ENCODE assay signal across 10 cellular contexts in genomic region chr1:226763741-226764264, GRCh38. TPM values are rescaled to one million over a fixed set of nuclear protein-coding genes. Genes with fewer than 3 reads are reported as not detected.
A peak's percentile ranks its signal among the peaks of the same experiment; 100 is the strongest.
DNase-seq lines count a peak whose midpoint lies in the region; ATAC-seq and TF ChIP-seq lines count a peak whose summit lies in the region.
"Had no signal": no experiment of that assay in that cellular context is flagged by ENCODE, and none has a peak within 500 bp of the region (broad histone marks: within the 10 kb centered on the region; RNA-seq: fewer than 3 reads in every experiment).

No MANE protein-coding gene starts in this region.

- H3K4me3 ChIP-seq in fibroblast of mammary gland (ENCODE audit: control insufficient read depth, low read depth, low read length), result no peak overlapping the region
- H3K4me3 ChIP-seq in testis, result no peak overlapping the region
- H3K4me3 ChIP-seq: cardiac muscle cell had no signal

- CTCF ChIA-PET in activated naive CD4-positive, alpha-beta T cell treated with anti-CD3 and anti-CD28 coated beads, Interleukin-2, amount 10 ng/mL, durations not matched to agents 7 days and 5 days (lab: Charles Lee), result interaction anchor here (1.4 kb wide), 1 partner anchor 12 kb away, joined by 3 read pairs; no protein-coding TSS in a partner anchor
- CTCF ChIA-PET in T-cell (lab: Charles Lee), result no interaction called here

- peak; percentile 10 for DNase-seq in activated naive CD4-positive, alpha-beta T cell treated with Interleukin-2 at 50 U/mL for 16 hours
- no peak for DNase-seq in activated naive CD4-positive, alpha-beta T cell treated with anti-CD3 and anti-CD28 coated beads, Interleukin-2, amount 10 ng/mL, durations not matched to agents 7 days and 5 days
- DNase-seq in T-cell, result peak in 7 of 34 experiments; percentile 2 to 22 (median 5)
- peak; percentile 69 for DNase-seq in fibroblast of mammary gland (ENCODE audit: low read depth)
- no peak for DNase-seq in stimulated activated effector memory CD8-positive, alpha-beta T cell treated with anti-CD3 and anti-CD28 coated beads, Interleukin-12 subunit alpha, Interleukin-12 subunit beta, amount 100 ng/mL, for 72 hours (ENCODE audit: low spot score in 2 of 2)
- no peak for DNase-seq in NAMALWA (ENCODE audit: low spot score)
- DNase-seq in glutamatergic neuron, result no peak
- DNase-seq in testis, result no peak
- DNase-seq: DMS79 treated with DMSO at 0.1 percent for 48 hours had no signal

- H3K4me3 Mint-ChIP-seq in activated naive CD4-positive, alpha-beta T cell treated with anti-CD3 and anti-CD28 coated beads, Interleukin-2, amount 10 ng/mL, durations not matched to agents 7 days and 5 days, result no peak overlapping the region
- H3K4me3 Mint-ChIP-seq in T-cell (peak overlapping the region in 1 of 3 donors; percentile 41), glutamatergic neuron (ENCODE audit: unreplicated experiment) (no peak overlapping the region)
- no peak overlapping the region for H3K4me3 Mint-ChIP-seq in stimulated activated effector memory CD8-positive, alpha-beta T cell treated with anti-CD3 and anti-CD28 coated beads, Interleukin-12 subunit alpha, Interleukin-12 subunit beta, amount 100 ng/mL, for 72 hours

- H3K36me3 ChIP-seq in testis (ENCODE audit: low read depth, missing control alignments), result no peaks in the 10 kb centered on the region
- H3K36me3 ChIP-seq: cardiac muscle cell had no signal

- TF ChIP-seq POLR2A in testis (IDR thresholded peaks at IDR 0.05), result no peak

- intact Hi-C loops in testis (cut with DNase I; ENCODE audit: low total_unique reads), result no loop called here

- H3K27ac ChIP-seq in testis, result no peak overlapping the region
- H3K27ac ChIP-seq: cardiac muscle cell had no signal

- H3K9me3 Mint-ChIP-seq in activated naive CD4-positive, alpha-beta T cell treated with anti-CD3 and anti-CD28 coated beads, Interleukin-2, amount 10 ng/mL, durations not matched to agents 7 days and 5 days, result peaks cover 2% of the 10 kb centered on the region
- H3K9me3 Mint-ChIP-seq in T-cell (no peaks in the 10 kb centered on the region), glutamatergic neuron (ENCODE audit: unreplicated experiment) (no peaks in the 10 kb centered on the region)
- H3K9me3 Mint-ChIP-seq in stimulated activated effector memory CD8-positive, alpha-beta T cell treated with anti-CD3 and anti-CD28 coated beads, Interleukin-12 subunit alpha, Interleukin-12 subunit beta, amount 100 ng/mL, for 72 hours, result peaks cover 2% of the 10 kb centered on the region

- TF ChIP-seq CTCF in fibroblast of mammary gland (conservative IDR thresholded peaks at IDR 0.05; ENCODE audit: control insufficient read depth, insufficient read depth, low read depth, low read length) (no peak), glutamatergic neuron (IDR thresholded peaks at IDR 0.05; ENCODE audit: partially characterized antibody, unreplicated experiment) (no peak), testis (IDR thresholded peaks at IDR 0.05) (no peak)

- peaks cover 18% of the 10 kb centered on the region for H3K27me3 Mint-ChIP-seq in activated naive CD4-positive, alpha-beta T cell treated with anti-CD3 and anti-CD28 coated beads, Interleukin-2, amount 10 ng/mL, durations not matched to agents 7 days and 5 days
- no peaks in the 10 kb centered on the region for H3K27me3 Mint-ChIP-seq in T-cell
- peaks cover 5% of the 10 kb centered on the region for H3K27me3 Mint-ChIP-seq in glutamatergic neuron (ENCODE audit: unreplicated experiment)

- WGBS in testis, 2 donors, result 57 to 69% methylated on average over 5 of the region's 5 CpGs

- H3K9me3 ChIP-seq in testis, result no peaks in the 10 kb centered on the region

- no peaks in the 10 kb centered on the region for H3K4me1 ChIP-seq in testis

- POLR2A ChIA-PET in T-cell (lab: Charles Lee), result interaction anchor here (0.5 to 0.7 kb wide), 2 partner anchors 24 to 34 kb away, joined by 5 read pairs; no protein-coding TSS in a partner anchor

- peak in 3 of 4 experiments; percentile 27 to 87 (median 33) for ATAC-seq in T-cell (replicated peaks in 1 of 4)
- ATAC-seq in stimulated activated effector memory CD8-positive, alpha-beta T cell treated with anti-CD3 and anti-CD28 coated beads, Interleukin-12 subunit alpha, Interleukin-12 subunit beta, amount 100 ng/mL, for 72 hours, result peak; percentile 37

- H3K4me1 Mint-ChIP-seq in activated naive CD4-positive, alpha-beta T cell treated with anti-CD3 and anti-CD28 coated beads, Interleukin-2, amount 10 ng/mL, durations not matched to agents 7 days and 5 days, result peaks cover 22% of the 10 kb centered on the region
- peaks cover 21 to 25% (median 23%) of the 10 kb centered on the region in 3 donors for H3K4me1 Mint-ChIP-seq in T-cell
- H3K4me1 Mint-ChIP-seq in stimulated activated effector memory CD8-positive, alpha-beta T cell treated with anti-CD3 and anti-CD28 coated beads, Interleukin-12 subunit alpha, Interleukin-12 subunit beta, amount 100 ng/mL, for 72 hours, result peaks cover 21% of the 10 kb centered on the region
- H3K4me1 Mint-ChIP-seq in glutamatergic neuron (ENCODE audit: low read depth, unreplicated experiment), result peaks cover 1% of the 10 kb centered on the region

- H3K27ac Mint-ChIP-seq in activated naive CD4-positive, alpha-beta T cell treated with anti-CD3 and anti-CD28 coated beads, Interleukin-2, amount 10 ng/mL, durations not matched to agents 7 days and 5 days, result no peak overlapping the region
- H3K27ac Mint-ChIP-seq in T-cell, result no peak overlapping the region
- no peak overlapping the region for H3K27ac Mint-ChIP-seq in stimulated activated effector memory CD8-positive, alpha-beta T cell treated with anti-CD3 and anti-CD28 coated beads, Interleukin-12 subunit alpha, Interleukin-12 subunit beta, amount 100 ng/mL, for 72 hours
- no peak overlapping the region for H3K27ac Mint-ChIP-seq in glutamatergic neuron (ENCODE audit: unreplicated experiment)

- H3K36me3 Mint-ChIP-seq in activated naive CD4-positive, alpha-beta T cell treated with anti-CD3 and anti-CD28 coated beads, Interleukin-2, amount 10 ng/mL, durations not matched to agents 7 days and 5 days, result peaks cover 2% of the 10 kb centered on the region
- H3K36me3 Mint-ChIP-seq in T-cell (no peaks in the 10 kb centered on the region), glutamatergic neuron (ENCODE audit: unreplicated experiment) (peaks cover 5% of the 10 kb centered on the region)
- no peaks in the 10 kb centered on the region for H3K36me3 Mint-ChIP-seq in stimulated activated effector memory CD8-positive, alpha-beta T cell treated with anti-CD3 and anti-CD28 coated beads, Interleukin-12 subunit alpha, Interleukin-12 subunit beta, amount 100 ng/mL, for 72 hours

- no peaks in the 10 kb centered on the region for H3K27me3 ChIP-seq in testis
- H3K27me3 ChIP-seq: cardiac muscle cell had no signal

RNA-seq across cellular contexts. Expression of gene ITPKB, which starts 24.7 kb away (rescaled TPM):
- total RNA-seq in T-cell, result 100 to 1,000 TPM; 153 to 351 (median 179) TPM
- 0.34 TPM for total RNA-seq in glutamatergic neuron (ENCODE audit: unreplicated experiment)
- 10 to 100 TPM; 13.5 to 18.0 TPM for total RNA-seq in testis
- polyA plus RNA-seq in testis (ENCODE audit: insufficient read depth, low read depth, low replicate concordance), result 11.4 TPM

Comparison
In these comparisons a context has a peak if more than half of its experiments do, and no peak if none do; other contexts are left out.
1. DNase-seq: peak in activated naive CD4-positive, alpha-beta T cell treated with Interleukin-2 at 50 U/mL for 16 hours (single experiment) and fibroblast of mammary gland (single experiment); none in activated naive CD4-positive, alpha-beta T cell treated with anti-CD3 and anti-CD28 coated beads, Interleukin-2, amount 10 ng/mL, durations not matched to agents 7 days and 5 days (single experiment), stimulated activated effector memory CD8-positive, alpha-beta T cell treated with anti-CD3 and anti-CD28 coated beads, Interleukin-12 subunit alpha, Interleukin-12 subunit beta, amount 100 ng/mL, for 72 hours (0 of 2), NAMALWA (single experiment), glutamatergic neuron (single experiment) and testis (single experiment).
2. RNA of gene ITPKB, which starts 24.7 kb away (total RNA-seq): 153 to 351 TPM in T-cell and 13.5 to 18.0 TPM in testis; 0.34 TPM in glutamatergic neuron (single experiment); every median in the first group is over 10 times any median in the second.